ENCODE assay signal across 1 cellular context in genomic region chr13:20824762-20825161, GRCh38.
TF ChIP-seq lines count a peak whose summit lies in the region.

No MANE protein-coding gene starts in this region.

TF ChIP-seq in GM23338, 12 proteins besides CTCF, POLR2A, EP300 and RAD21:
- TF ChIP-seq ZNF462 (CRISPR knock-in tag; IDR thresholded peaks at IDR 0.05) (no peak), POLR2AphosphoS5 (IDR thresholded peaks at IDR 0.05; ENCODE audit: low read depth) (no peak), ZNF114 (CRISPR knock-in tag; IDR thresholded peaks at IDR 0.05) (no peak), CREB1 (CRISPR knock-in tag; IDR thresholded peaks at IDR 0.05; ENCODE audit: low read depth) (no peak), EZH2phosphoT487 (IDR thresholded peaks at IDR 0.05; ENCODE audit: unreplicated experiment) (no peak), JUNB (IDR thresholded peaks at IDR 0.05; ENCODE audit: unreplicated experiment) (no peak)
